In genomic region chr6:117025310-117025709, GRCh38 we compare ENCODE assay signal across 18 cellular contexts.
"Had no signal": no experiment of that assay in that cellular context is flagged by ENCODE, and none has a peak within 500 bp of the region (broad histone marks: within the 10 kb centered on the region; RNA-seq: fewer than 3 reads in every experiment).

No MANE protein-coding gene starts in this region.

- H3K27ac ChIP-seq: foreskin keratinocyte, spleen, thoracic aorta, transverse colon had no signal

- H3K4me3 Mint-ChIP-seq: dendritic cell treated with granulocyte-macrophage colony-stimulating factor and Interleukin-4, amounts not matched to agents 40 ng/mL and 50 ng/mL, for 4 days; effector memory CD8-positive, alpha-beta T cell; naive thymus-derived CD8-positive, alpha-beta T cell; stimulated activated naive B cell treated with anti-CD40 and anti-IgM and Interleukin-4, amounts not matched to agents 10 μg/mL and 1 μg/mL and 100 μg/mL, for 72 hours; stimulated activated naive CD8-positive, alpha-beta T cell treated with anti-CD3 and anti-CD28 coated beads, Interleukin-15, amount 100 ng/mL, for 72 hours had no signal

- ATAC-seq: effector memory CD8-positive, alpha-beta T cell; foreskin keratinocyte; left lobe of liver; mucosa of descending colon; naive thymus-derived CD8-positive, alpha-beta T cell; sciatic nerve; stimulated activated naive B cell treated with anti-CD40 and anti-IgM and Interleukin-4, amounts not matched to agents 10 μg/mL and 1 μg/mL and 100 μg/mL, for 72 hours; stimulated activated naive CD8-positive, alpha-beta T cell treated with anti-CD3 and anti-CD28 coated beads, Interleukin-15, amount 100 ng/mL, for 72 hours had no signal

- H3K36me3 Mint-ChIP-seq: naive thymus-derived CD8-positive, alpha-beta T cell; stimulated activated naive B cell treated with anti-CD40 and anti-IgM and Interleukin-4, amounts not matched to agents 10 μg/mL and 1 μg/mL and 100 μg/mL, for 72 hours had no signal

- H3K27me3 ChIP-seq: foreskin keratinocyte, spleen, transverse colon had no signal

- H3K27ac Mint-ChIP-seq: dendritic cell treated with granulocyte-macrophage colony-stimulating factor and Interleukin-4, amounts not matched to agents 40 ng/mL and 50 ng/mL, for 4 days; effector memory CD8-positive, alpha-beta T cell; naive thymus-derived CD8-positive, alpha-beta T cell; stimulated activated naive B cell treated with anti-CD40 and anti-IgM and Interleukin-4, amounts not matched to agents 10 μg/mL and 1 μg/mL and 100 μg/mL, for 72 hours; stimulated activated naive CD8-positive, alpha-beta T cell treated with anti-CD3 and anti-CD28 coated beads, Interleukin-15, amount 100 ng/mL, for 72 hours had no signal

- H3K27me3 Mint-ChIP-seq: dendritic cell treated with granulocyte-macrophage colony-stimulating factor and Interleukin-4, amounts not matched to agents 40 ng/mL and 50 ng/mL, for 4 days; effector memory CD8-positive, alpha-beta T cell; stimulated activated naive B cell treated with anti-CD40 and anti-IgM and Interleukin-4, amounts not matched to agents 10 μg/mL and 1 μg/mL and 100 μg/mL, for 72 hours; stimulated activated naive CD8-positive, alpha-beta T cell treated with anti-CD3 and anti-CD28 coated beads, Interleukin-15, amount 100 ng/mL, for 72 hours had no signal

- H3K4me3 ChIP-seq: mucosa of descending colon, spleen, thoracic aorta, transverse colon had no signal

- H3K36me3 ChIP-seq: spleen, thoracic aorta, transverse colon had no signal

- H3K9me3 Mint-ChIP-seq: dendritic cell treated with granulocyte-macrophage colony-stimulating factor and Interleukin-4, amounts not matched to agents 40 ng/mL and 50 ng/mL, for 4 days; stimulated activated naive B cell treated with anti-CD40 and anti-IgM and Interleukin-4, amounts not matched to agents 10 μg/mL and 1 μg/mL and 100 μg/mL, for 72 hours had no signal

- DNase-seq: effector memory CD8-positive, alpha-beta T cell; erythroblast; foreskin keratinocyte; mammary epithelial cell; mucosa of descending colon; naive thymus-derived CD8-positive, alpha-beta T cell; posterior cingulate gyrus; spleen; stimulated activated CD4-positive, alpha-beta T cell treated with anti-CD3 and anti-CD28 coated beads, Interleukin-15, amount 100 ng/mL, for 24 hours; stimulated activated CD4-positive, alpha-beta T cell treated with anti-CD3 and anti-CD28 coated beads, Interleukin-1b, Interleukin-23, amount 100 ng/mL, for 48 hours; stimulated activated CD4-positive, alpha-beta T cell treated with anti-CD3 and anti-CD28 coated beads, Interleukin-4, amount 100 ng/mL, for 24 hours; stimulated activated naive B cell treated with anti-CD40 and anti-IgM and Interleukin-4, amounts not matched to agents 10 μg/mL and 1 μg/mL and 100 μg/mL, for 72 hours; stimulated activated naive CD8-positive, alpha-beta T cell treated with anti-CD3 and anti-CD28 coated beads, Interleukin-15, amount 100 ng/mL, for 72 hours; transverse colon had no signal

- H3K4me1 Mint-ChIP-seq: naive thymus-derived CD8-positive, alpha-beta T cell; stimulated activated naive B cell treated with anti-CD40 and anti-IgM and Interleukin-4, amounts not matched to agents 10 μg/mL and 1 μg/mL and 100 μg/mL, for 72 hours; stimulated activated naive CD8-positive, alpha-beta T cell treated with anti-CD3 and anti-CD28 coated beads, Interleukin-15, amount 100 ng/mL, for 72 hours had no signal

- H3K4me1 ChIP-seq: spleen, transverse colon had no signal
